Comparison of ENCODE assay signal across 1 cellular context in genomic region chr6:147065786-147066185, GRCh38.
TF ChIP-seq lines count a peak whose summit lies in the region.

No MANE protein-coding gene starts in this region.

TF ChIP-seq in K562, 482 proteins besides CTCF, POLR2A, EP300 and RAD21 (continued from another document):
- no peak for TF ChIP-seq ZBTB34 (CRISPR knock-in tag; IDR thresholded peaks at IDR 0.05)
- 0 out of 2 replicates have a peak, but pooled peaks have one; percentile 28 for TF ChIP-seq L3MBTL2 (IDR thresholded peaks at IDR 0.05)
- no peak for TF ChIP-seq ZNF41 (CRISPR knock-in tag; conservative IDR thresholded peaks at IDR 0.05)
- no peak for TF ChIP-seq TEAD2 (tag; IDR thresholded peaks at IDR 0.05)
- no peak for TF ChIP-seq ELK1 (CRISPR knock-in tag; IDR thresholded peaks at IDR 0.05)
- TF ChIP-seq SMARCB1 (IDR thresholded peaks at IDR 0.05; ENCODE audit: insufficient read length, low read depth), result no peak
- no peak for TF ChIP-seq RBFOX2 (IDR thresholded peaks at IDR 0.05; ENCODE audit: low read depth, low read length)
- no peak for TF ChIP-seq ZNF717 (CRISPR knock-in tag; IDR thresholded peaks at IDR 0.05)
- no peak for TF ChIP-seq ZNF511 (CRISPR knock-in tag; IDR thresholded peaks at IDR 0.05)
- TF ChIP-seq STAT6 (CRISPR knock-in tag; IDR thresholded peaks at IDR 0.05), result no peak
- no peak for TF ChIP-seq CHD2 (IDR thresholded peaks at IDR 0.05; ENCODE audit: low read depth, low read length)
- TF ChIP-seq COPS2 (conservative IDR thresholded peaks at IDR 0.05), result no peak
- TF ChIP-seq ZEB2 (IDR thresholded peaks at IDR 0.05), result no peak
- no peak for TF ChIP-seq MAFK (IDR thresholded peaks at IDR 0.05; ENCODE audit: low read length)
- TF ChIP-seq JUND (IDR thresholded peaks at IDR 0.05; ENCODE audit: borderline replicate concordance, low read depth, low read length), result peak; percentile 51; the same call in 1 of the 2 replicates
- TF ChIP-seq JUND (tag; IDR thresholded peaks at IDR 0.05; ENCODE audit: borderline replicate concordance, low read depth, low read length), result no peak
- TF ChIP-seq SOX6 (IDR thresholded peaks at IDR 0.05), result peak; percentile 20; the same call in 1 of the 2 replicates
- TF ChIP-seq RBM17 (IDR thresholded peaks at IDR 0.05; ENCODE audit: borderline replicate concordance, low read depth, low read length), result no peak
- no peak for TF ChIP-seq ELK3 (CRISPR knock-in tag; IDR thresholded peaks at IDR 0.05)
- no peak for TF ChIP-seq ZNF609 (CRISPR knock-in tag; IDR thresholded peaks at IDR 0.05; ENCODE audit: borderline replicate concordance)
- no peak for TF ChIP-seq POLR3A (IDR thresholded peaks at IDR 0.05; ENCODE audit: borderline replicate concordance, extremely low read depth, insufficient read depth, insufficient read length)
- no peak for TF ChIP-seq KDM4B (IDR thresholded peaks at IDR 0.05; ENCODE audit: borderline replicate concordance in 2 of 2, low read depth in 1 of 2)
- no peak for TF ChIP-seq HEY1 (CRISPR knock-in tag; IDR thresholded peaks at IDR 0.05; ENCODE audit: borderline replicate concordance)
- peak; percentile 87 for TF ChIP-seq SPI1 (IDR thresholded peaks at IDR 0.05; ENCODE audit: borderline replicate concordance, low read depth, low read length)
- no peak for TF ChIP-seq HOXB6 (CRISPR knock-in tag; IDR thresholded peaks at IDR 0.05; ENCODE audit: borderline replicate concordance)
- no peak for TF ChIP-seq SLC30A9 (CRISPR knock-in tag; IDR thresholded peaks at IDR 0.05)
- TF ChIP-seq IFI16 (CRISPR knock-in tag; IDR thresholded peaks at IDR 0.05), result no peak
- no peak for TF ChIP-seq ILK (tag; IDR thresholded peaks at IDR 0.05; ENCODE audit: borderline replicate concordance, low read depth)
- no peak for TF ChIP-seq ZKSCAN8 (CRISPR knock-in tag; IDR thresholded peaks at IDR 0.05)
- TF ChIP-seq CCNT2 (IDR thresholded peaks at IDR 0.05; ENCODE audit: borderline replicate concordance, extremely low read depth, insufficient read length, low read depth, low read length), result no peak
- TF ChIP-seq TCF7 (IDR thresholded peaks at IDR 0.05; ENCODE audit: borderline replicate concordance), result no peak
- TF ChIP-seq ARID1B (IDR thresholded peaks at IDR 0.05), result no peak
- no peak for TF ChIP-seq CUX1 (CRISPR knock-in tag; IDR thresholded peaks at IDR 0.05)
- no peak for TF ChIP-seq DPF2 (IDR thresholded peaks at IDR 0.05)
- TF ChIP-seq ATF3 (IDR thresholded peaks at IDR 0.05), result peak; percentile 47; the same call in 1 of the 2 replicates
- TF ChIP-seq ATF3 (CRISPR knock-in tag; conservative IDR thresholded peaks at IDR 0.05), result no peak
TF ChIP-seq in K562: peak in this region for 6.
